ENCODE assay signal across 1 cellular context in the genomic region with DNA sequence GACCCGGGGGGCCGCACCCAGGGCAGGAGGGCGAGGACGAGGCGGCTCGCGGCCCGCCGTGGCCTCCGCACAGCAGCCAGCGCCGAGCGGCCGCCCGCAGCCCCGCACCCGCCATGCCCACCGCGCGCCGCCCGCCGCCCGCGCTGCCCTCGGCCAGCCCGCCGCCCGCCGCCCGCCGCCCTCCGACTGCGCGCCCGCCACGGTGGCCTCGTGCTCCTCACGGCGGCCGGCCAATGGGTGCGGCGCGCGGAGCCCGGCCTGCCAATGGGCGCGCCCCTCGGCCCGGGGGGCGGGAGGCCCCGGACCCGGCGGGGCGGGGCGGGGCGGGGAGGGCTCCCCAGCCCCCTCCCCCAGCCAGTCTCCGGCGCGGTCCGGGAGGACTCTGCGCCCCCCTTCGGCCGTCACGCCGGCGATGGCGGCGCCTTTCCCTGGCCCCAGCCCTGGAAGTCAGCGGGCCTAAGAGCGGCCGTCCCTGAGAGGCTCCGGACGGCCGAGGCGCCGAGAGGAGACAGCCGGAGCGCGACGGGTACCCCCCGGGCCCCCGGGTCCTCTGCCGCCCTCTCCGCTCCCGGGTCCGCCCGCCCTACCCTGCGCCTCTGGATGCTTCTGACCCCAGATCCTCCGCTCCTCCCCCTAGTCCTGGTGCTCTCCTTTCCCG.
TF ChIP-seq lines count a peak whose summit lies in the region.

A gene (minus strand): TSS at position 235 of the 658 bp plus-strand sequence. CDS start 120 bp downstream, at position 115.

TF ChIP-seq in SK-N-SH treated with all-trans-retinoic acid at 6 μM for 48 hours, 23 proteins besides CTCF, POLR2A, EP300 and RAD21 (continued from another document):
- TF ChIP-seq, protein P1, sequence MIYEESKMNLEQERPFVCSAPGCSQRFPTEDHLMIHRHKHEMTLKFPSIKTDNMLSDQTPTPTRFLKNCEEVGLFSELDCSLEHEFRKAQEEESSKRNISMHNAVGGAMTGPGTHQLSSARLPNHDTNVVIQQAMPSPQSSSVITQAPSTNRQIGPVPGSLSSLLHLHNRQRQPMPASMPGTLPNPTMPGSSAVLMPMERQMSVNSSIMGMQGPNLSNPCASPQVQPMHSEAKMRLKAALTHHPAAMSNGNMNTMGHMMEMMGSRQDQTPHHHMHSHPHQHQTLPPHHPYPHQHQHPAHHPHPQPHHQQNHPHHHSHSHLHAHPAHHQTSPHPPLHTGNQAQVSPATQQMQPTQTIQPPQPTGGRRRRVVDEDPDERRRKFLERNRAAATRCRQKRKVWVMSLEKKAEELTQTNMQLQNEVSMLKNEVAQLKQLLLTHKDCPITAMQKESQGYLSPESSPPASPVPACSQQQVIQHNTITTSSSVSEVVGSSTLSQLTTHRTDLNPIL (CRISPR knock-in tag; IDR thresholded peaks at IDR 0.05; ENCODE audit: low read depth) = no peak
- TF ChIP-seq, protein P2, sequence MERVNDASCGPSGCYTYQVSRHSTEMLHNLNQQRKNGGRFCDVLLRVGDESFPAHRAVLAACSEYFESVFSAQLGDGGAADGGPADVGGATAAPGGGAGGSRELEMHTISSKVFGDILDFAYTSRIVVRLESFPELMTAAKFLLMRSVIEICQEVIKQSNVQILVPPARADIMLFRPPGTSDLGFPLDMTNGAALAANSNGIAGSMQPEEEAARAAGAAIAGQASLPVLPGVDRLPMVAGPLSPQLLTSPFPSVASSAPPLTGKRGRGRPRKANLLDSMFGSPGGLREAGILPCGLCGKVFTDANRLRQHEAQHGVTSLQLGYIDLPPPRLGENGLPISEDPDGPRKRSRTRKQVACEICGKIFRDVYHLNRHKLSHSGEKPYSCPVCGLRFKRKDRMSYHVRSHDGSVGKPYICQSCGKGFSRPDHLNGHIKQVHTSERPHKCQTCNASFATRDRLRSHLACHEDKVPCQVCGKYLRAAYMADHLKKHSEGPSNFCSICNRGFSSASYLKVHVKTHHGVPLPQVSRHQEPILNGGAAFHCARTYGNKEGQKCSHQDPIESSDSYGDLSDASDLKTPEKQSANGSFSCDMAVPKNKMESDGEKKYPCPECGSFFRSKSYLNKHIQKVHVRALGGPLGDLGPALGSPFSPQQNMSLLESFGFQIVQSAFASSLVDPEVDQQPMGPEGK (CRISPR knock-in tag; IDR thresholded peaks at IDR 0.05; ENCODE audit: borderline replicate concordance) = 0 out of 2 replicates have a peak, but pooled peaks have one; percentile 32
- no peak for TF ChIP-seq OSR1 (CRISPR knock-in tag; IDR thresholded peaks at IDR 0.05)
